Comparison of ENCODE assay signal across 1 cellular context in the genomic region with DNA sequence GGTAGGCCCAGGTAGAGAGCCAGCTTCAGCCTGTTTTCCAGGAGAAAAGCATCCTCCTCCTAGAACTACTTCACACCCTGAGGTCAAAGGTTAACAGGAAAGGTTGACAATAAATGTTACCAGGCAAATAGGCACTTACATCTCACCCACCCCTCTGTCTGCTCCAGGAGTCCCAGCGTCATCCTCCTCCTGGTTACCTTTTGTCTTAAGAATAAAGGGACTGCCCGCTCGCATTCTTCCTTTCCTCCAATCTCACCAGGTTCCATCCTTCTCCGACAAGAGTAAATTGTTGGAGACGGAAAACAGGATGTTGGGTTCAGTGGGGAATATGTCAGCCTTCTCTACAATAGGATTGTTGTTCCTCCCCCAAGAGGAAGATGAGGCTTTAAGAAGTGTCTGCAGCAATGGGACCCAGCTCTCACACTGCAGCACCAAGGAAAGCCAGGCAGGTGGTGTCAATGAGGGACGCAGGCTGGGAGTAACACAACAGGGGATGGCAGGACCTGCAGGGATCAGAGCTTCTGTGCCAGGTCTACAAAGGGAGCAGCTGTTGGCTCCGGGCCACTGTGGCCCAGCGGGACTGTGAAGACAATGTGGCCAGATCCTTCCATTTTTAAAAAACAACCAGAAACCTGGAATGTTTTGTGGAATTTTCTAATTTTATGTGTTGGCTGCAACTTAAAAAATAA.
TF ChIP-seq lines count a peak whose summit lies in the region.

No MANE protein-coding gene starts in this region.

TF ChIP-seq in GM23338, 12 proteins besides CTCF, POLR2A, EP300 and RAD21 (continued from another document):
- TF ChIP-seq, protein P1, sequence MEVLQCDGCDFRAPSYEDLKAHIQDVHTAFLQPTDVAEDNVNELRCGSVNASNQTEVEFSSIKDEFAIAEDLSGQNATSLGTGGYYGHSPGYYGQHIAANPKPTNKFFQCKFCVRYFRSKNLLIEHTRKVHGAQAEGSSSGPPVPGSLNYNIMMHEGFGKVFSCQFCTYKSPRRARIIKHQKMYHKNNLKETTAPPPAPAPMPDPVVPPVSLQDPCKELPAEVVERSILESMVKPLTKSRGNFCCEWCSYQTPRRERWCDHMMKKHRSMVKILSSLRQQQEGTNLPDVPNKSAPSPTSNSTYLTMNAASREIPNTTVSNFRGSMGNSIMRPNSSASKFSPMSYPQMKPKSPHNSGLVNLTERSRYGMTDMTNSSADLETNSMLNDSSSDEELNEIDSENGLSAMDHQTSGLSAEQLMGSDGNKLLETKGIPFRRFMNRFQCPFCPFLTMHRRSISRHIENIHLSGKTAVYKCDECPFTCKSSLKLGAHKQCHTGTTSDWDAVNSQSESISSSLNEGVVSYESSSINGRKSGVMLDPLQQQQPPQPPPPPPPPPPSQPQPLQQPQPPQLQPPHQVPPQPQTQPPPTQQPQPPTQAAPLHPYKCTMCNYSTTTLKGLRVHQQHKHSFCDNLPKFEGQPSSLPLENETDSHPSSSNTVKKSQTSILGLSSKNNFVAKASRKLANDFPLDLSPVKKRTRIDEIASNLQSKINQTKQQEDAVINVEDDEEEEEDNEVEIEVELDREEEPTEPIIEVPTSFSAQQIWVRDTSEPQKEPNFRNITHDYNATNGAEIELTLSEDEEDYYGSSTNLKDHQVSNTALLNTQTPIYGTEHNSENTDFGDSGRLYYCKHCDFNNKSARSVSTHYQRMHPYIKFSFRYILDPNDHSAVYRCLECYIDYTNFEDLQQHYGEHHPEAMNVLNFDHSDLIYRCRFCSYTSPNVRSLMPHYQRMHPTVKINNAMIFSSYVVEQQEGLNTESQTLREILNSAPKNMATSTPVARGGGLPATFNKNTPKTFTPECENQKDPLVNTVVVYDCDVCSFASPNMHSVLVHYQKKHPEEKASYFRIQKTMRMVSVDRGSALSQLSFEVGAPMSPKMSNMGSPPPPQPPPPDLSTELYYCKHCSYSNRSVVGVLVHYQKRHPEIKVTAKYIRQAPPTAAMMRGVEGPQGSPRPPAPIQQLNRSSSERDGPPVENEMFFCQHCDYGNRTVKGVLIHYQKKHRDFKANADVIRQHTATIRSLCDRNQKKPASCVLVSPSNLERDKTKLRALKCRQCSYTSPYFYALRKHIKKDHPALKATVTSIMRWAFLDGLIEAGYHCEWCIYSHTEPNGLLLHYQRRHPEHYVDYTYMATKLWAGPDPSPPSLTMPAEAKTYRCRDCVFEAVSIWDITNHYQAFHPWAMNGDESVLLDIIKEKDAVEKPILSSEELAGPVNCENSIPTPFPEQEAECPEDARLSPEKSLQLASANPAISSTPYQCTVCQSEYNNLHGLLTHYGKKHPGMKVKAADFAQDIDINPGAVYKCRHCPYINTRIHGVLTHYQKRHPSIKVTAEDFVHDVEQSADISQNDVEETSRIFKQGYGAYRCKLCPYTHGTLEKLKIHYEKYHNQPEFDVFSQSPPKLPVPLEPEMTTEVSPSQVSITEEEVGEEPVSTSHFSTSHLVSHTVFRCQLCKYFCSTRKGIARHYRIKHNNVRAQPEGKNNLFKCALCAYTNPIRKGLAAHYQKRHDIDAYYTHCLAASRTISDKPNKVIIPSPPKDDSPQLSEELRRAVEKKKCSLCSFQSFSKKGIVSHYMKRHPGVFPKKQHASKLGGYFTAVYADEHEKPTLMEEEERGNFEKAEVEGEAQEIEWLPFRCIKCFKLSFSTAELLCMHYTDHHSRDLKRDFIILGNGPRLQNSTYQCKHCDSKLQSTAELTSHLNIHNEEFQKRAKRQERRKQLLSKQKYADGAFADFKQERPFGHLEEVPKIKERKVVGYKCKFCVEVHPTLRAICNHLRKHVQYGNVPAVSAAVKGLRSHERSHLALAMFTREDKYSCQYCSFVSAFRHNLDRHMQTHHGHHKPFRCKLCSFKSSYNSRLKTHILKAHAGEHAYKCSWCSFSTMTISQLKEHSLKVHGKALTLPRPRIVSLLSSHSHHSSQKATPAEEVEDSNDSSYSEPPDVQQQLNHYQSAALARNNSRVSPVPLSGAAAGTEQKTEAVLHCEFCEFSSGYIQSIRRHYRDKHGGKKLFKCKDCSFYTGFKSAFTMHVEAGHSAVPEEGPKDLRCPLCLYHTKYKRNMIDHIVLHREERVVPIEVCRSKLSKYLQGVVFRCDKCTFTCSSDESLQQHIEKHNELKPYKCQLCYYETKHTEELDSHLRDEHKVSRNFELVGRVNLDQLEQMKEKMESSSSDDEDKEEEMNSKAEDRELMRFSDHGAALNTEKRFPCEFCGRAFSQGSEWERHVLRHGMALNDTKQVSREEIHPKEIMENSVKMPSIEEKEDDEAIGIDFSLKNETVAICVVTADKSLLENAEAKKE (CRISPR knock-in tag; IDR thresholded peaks at IDR 0.05): no peak
- TF ChIP-seq EZH2phosphoT487 (IDR thresholded peaks at IDR 0.05; ENCODE audit: unreplicated experiment): no peak
- TF ChIP-seq POLR2AphosphoS5 (IDR thresholded peaks at IDR 0.05; ENCODE audit: low read depth): no peak
- TF ChIP-seq NANOG (IDR thresholded peaks at IDR 0.05; ENCODE audit: borderline replicate concordance): no peak
- TF ChIP-seq EZH2 (IDR thresholded peaks at IDR 0.05; ENCODE audit: low read depth, unreplicated experiment): no peak
- TF ChIP-seq, protein P2, sequence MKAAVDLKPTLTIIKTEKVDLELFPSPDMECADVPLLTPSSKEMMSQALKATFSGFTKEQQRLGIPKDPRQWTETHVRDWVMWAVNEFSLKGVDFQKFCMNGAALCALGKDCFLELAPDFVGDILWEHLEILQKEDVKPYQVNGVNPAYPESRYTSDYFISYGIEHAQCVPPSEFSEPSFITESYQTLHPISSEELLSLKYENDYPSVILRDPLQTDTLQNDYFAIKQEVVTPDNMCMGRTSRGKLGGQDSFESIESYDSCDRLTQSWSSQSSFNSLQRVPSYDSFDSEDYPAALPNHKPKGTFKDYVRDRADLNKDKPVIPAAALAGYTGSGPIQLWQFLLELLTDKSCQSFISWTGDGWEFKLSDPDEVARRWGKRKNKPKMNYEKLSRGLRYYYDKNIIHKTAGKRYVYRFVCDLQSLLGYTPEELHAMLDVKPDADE (IDR thresholded peaks at IDR 0.05): no peak
- TF ChIP-seq ZNF331 (CRISPR knock-in tag; IDR thresholded peaks at IDR 0.05; ENCODE audit: low read depth): no peak
- TF ChIP-seq, protein P3, sequence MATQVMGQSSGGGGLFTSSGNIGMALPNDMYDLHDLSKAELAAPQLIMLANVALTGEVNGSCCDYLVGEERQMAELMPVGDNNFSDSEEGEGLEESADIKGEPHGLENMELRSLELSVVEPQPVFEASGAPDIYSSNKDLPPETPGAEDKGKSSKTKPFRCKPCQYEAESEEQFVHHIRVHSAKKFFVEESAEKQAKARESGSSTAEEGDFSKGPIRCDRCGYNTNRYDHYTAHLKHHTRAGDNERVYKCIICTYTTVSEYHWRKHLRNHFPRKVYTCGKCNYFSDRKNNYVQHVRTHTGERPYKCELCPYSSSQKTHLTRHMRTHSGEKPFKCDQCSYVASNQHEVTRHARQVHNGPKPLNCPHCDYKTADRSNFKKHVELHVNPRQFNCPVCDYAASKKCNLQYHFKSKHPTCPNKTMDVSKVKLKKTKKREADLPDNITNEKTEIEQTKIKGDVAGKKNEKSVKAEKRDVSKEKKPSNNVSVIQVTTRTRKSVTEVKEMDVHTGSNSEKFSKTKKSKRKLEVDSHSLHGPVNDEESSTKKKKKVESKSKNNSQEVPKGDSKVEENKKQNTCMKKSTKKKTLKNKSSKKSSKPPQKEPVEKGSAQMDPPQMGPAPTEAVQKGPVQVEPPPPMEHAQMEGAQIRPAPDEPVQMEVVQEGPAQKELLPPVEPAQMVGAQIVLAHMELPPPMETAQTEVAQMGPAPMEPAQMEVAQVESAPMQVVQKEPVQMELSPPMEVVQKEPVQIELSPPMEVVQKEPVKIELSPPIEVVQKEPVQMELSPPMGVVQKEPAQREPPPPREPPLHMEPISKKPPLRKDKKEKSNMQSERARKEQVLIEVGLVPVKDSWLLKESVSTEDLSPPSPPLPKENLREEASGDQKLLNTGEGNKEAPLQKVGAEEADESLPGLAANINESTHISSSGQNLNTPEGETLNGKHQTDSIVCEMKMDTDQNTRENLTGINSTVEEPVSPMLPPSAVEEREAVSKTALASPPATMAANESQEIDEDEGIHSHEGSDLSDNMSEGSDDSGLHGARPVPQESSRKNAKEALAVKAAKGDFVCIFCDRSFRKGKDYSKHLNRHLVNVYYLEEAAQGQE (IDR thresholded peaks at IDR 0.05; ENCODE audit: unreplicated experiment): no peak
